ENCODE assay signal across 30 cellular contexts in genomic region chr10:3923033-3923432, GRCh38.
"Had no signal": no experiment of that assay in that cellular context is flagged by ENCODE, and none has a peak within 500 bp of the region (broad histone marks: within the 10 kb centered on the region; RNA-seq: fewer than 3 reads in every experiment).

No MANE protein-coding gene starts in this region.

- FAIRE-seq: colon had no signal

- H3K27ac Mint-ChIP-seq: activated CD4-positive, alpha-beta memory T cell treated with anti-CD3 and anti-CD28 coated beads for 36 hours; activated CD4-positive, alpha-beta T cell treated with anti-CD3 and anti-CD28 coated beads for 36 hours; activated CD4-positive, alpha-beta T cell treated with anti-CD3 and anti-CD28 coated beads, Interleukin-2, amount 10 ng/mL, durations not matched to agents 24 days and 14 days; activated CD8-positive, alpha-beta memory T cell treated with anti-CD3 and anti-CD28 coated beads, Interleukin-2, amount 10 ng/mL, durations not matched to agents 7 days and 5 days; activated CD8-positive, alpha-beta T cell treated with anti-CD3 and anti-CD28 coated beads, Interleukin-2, amount 10 ng/mL, durations not matched to agents 7 days and 5 days; activated naive CD4-positive, alpha-beta T cell treated with anti-CD3 and anti-CD28 coated beads for 36 hours; activated naive CD4-positive, alpha-beta T cell treated with anti-CD3 and anti-CD28 coated beads, Interleukin-2, amount 50 U/mL, for 24 hours; activated naive CD8-positive, alpha-beta T cell treated with anti-CD3 and anti-CD28 coated beads, Interleukin-2, amount 10 ng/mL, durations not matched to agents 7 days and 5 days; activated T-helper 1 cell treated with anti-CD3 and anti-CD28 coated beads, Interleukin-12 subunit alpha, Interleukin-12 subunit beta, Interleukin-2, Interleukin-4 antibody, amounts not matched to agents 30 ng/mL and 10 ng/mL and 1 ng/mL, durations not matched to agents 14 hours and 24 hours and 36 hours; activated T-helper 2 cell treated with anti-CD3 and anti-CD28 coated beads, Interferon-gamma antibody, Interleukin-2, Interleukin-4, amounts not matched to agents 10 μg/mL and 5 μg/mL and 100 μg/mL, durations not matched to agents 14 hours and 24 hours and 36 hours; effector memory CD8-positive, alpha-beta T cell had no signal

- H3K36me3 Mint-ChIP-seq: activated CD4-positive, alpha-beta memory T cell treated with anti-CD3 and anti-CD28 coated beads for 36 hours; activated naive CD4-positive, alpha-beta T cell treated with anti-CD3 and anti-CD28 coated beads, Interleukin-2, amount 50 U/mL, for 24 hours had no signal

- H3K27me3 Mint-ChIP-seq: activated CD4-positive, alpha-beta memory T cell treated with anti-CD3 and anti-CD28 coated beads for 36 hours; activated CD4-positive, alpha-beta T cell treated with anti-CD3 and anti-CD28 coated beads, Interleukin-2, amount 10 ng/mL, durations not matched to agents 24 days and 14 days; activated CD8-positive, alpha-beta memory T cell treated with anti-CD3 and anti-CD28 coated beads, Interleukin-2, amount 10 ng/mL, durations not matched to agents 7 days and 5 days; activated naive CD4-positive, alpha-beta T cell treated with anti-CD3 and anti-CD28 coated beads, Interleukin-2, amount 50 U/mL, for 24 hours; activated naive CD8-positive, alpha-beta T cell treated with anti-CD3 and anti-CD28 coated beads, Interleukin-2, amount 10 ng/mL, durations not matched to agents 7 days and 5 days; effector memory CD8-positive, alpha-beta T cell had no signal

- H3K4me3 ChIP-seq: body of pancreas, esophagus squamous epithelium, gastroesophageal sphincter had no signal

- H3K4me3 Mint-ChIP-seq: activated CD4-positive, alpha-beta memory T cell treated with anti-CD3 and anti-CD28 coated beads for 36 hours; activated CD4-positive, alpha-beta T cell treated with anti-CD3 and anti-CD28 coated beads for 36 hours; activated CD4-positive, alpha-beta T cell treated with anti-CD3 and anti-CD28 coated beads, Interleukin-2, amount 10 ng/mL, durations not matched to agents 24 days and 14 days; activated CD8-positive, alpha-beta memory T cell treated with anti-CD3 and anti-CD28 coated beads, Interleukin-2, amount 10 ng/mL, durations not matched to agents 7 days and 5 days; activated CD8-positive, alpha-beta T cell treated with anti-CD3 and anti-CD28 coated beads, Interleukin-2, amount 10 ng/mL, durations not matched to agents 7 days and 5 days; activated naive CD4-positive, alpha-beta T cell treated with anti-CD3 and anti-CD28 coated beads for 36 hours; activated naive CD4-positive, alpha-beta T cell treated with anti-CD3 and anti-CD28 coated beads, Interleukin-2, amount 50 U/mL, for 24 hours; activated naive CD8-positive, alpha-beta T cell treated with anti-CD3 and anti-CD28 coated beads, Interleukin-2, amount 10 ng/mL, durations not matched to agents 7 days and 5 days; activated T-helper 1 cell treated with anti-CD3 and anti-CD28 coated beads, Interleukin-12 subunit alpha, Interleukin-12 subunit beta, Interleukin-2, Interleukin-4 antibody, amounts not matched to agents 30 ng/mL and 10 ng/mL and 1 ng/mL, durations not matched to agents 14 hours and 24 hours and 36 hours; effector memory CD8-positive, alpha-beta T cell had no signal

- H3K27me3 ChIP-seq: body of pancreas, esophagus squamous epithelium, gastroesophageal sphincter had no signal

- DNase-seq: activated CD4-positive, alpha-beta memory T cell treated with anti-CD3 and anti-CD28 coated beads for 36 hours; activated CD4-positive, alpha-beta T cell treated with anti-CD3 and anti-CD28 coated beads for 36 hours; activated CD4-positive, alpha-beta T cell treated with anti-CD3 and anti-CD28 coated beads, Interleukin-2, amount 10 ng/mL, durations not matched to agents 24 days and 14 days; activated CD4-positive, CD25-positive, alpha-beta regulatory T cell; activated CD4-positive, CD25-positive, alpha-beta regulatory T cell treated with anti-CD3 and anti-CD28 coated beads, Interleukin-2, amount 50 U/mL, for 72 hours; activated CD8-positive, alpha-beta memory T cell treated with anti-CD3 and anti-CD28 coated beads, Interleukin-2, amount 10 ng/mL, durations not matched to agents 7 days and 5 days; activated CD8-positive, alpha-beta memory T cell treated with anti-CD3 and anti-CD28 coated beads, Interleukin-2, amount 50 U/mL, for 4 hours; activated CD8-positive, alpha-beta T cell treated with anti-CD3 and anti-CD28 coated beads, Interleukin-2, amount 10 ng/mL, durations not matched to agents 7 days and 5 days; activated effector memory CD4-positive, alpha-beta T cell treated with anti-CD3 and anti-CD28 coated beads, Interleukin-2, amount 50 U/mL, for 16 hours; activated naive CD4-positive, alpha-beta T cell treated with anti-CD3 and anti-CD28 coated beads for 36 hours; activated naive CD8-positive, alpha-beta T cell treated with anti-CD3 and anti-CD28 coated beads, Interleukin-2, amount 10 ng/mL, durations not matched to agents 7 days and 5 days; activated T-cell treated with anti-CD3 and anti-CD28 coated beads, Interleukin-2, amount 50 U/mL, for 1 hour; activated T-cell treated with anti-CD3 and anti-CD28 coated beads, Interleukin-2, amount 50 U/mL, for 48 hours; amniotic stem cell; anterior cingulate cortex; body of pancreas; caudate nucleus; cortex of kidney; dermis blood vessel endothelial cell; effector CD4-positive, alpha-beta T cell; effector memory CD8-positive, alpha-beta T cell; esophagus squamous epithelium; foreskin melanocyte; head of caudate nucleus; T1000 had no signal

- H3K4me1 Mint-ChIP-seq: activated naive CD4-positive, alpha-beta T cell treated with anti-CD3 and anti-CD28 coated beads, Interleukin-2, amount 50 U/mL, for 24 hours had no signal

- H3K4me1 ChIP-seq: body of pancreas had no signal

- H3K36me3 ChIP-seq: esophagus squamous epithelium, gastroesophageal sphincter had no signal

- ATAC-seq: activated CD4-positive, alpha-beta T cell treated with anti-CD3 and anti-CD28 coated beads for 36 hours; activated CD8-positive, alpha-beta memory T cell treated with anti-CD3 and anti-CD28 coated beads, Interleukin-2, amount 10 ng/mL, durations not matched to agents 7 days and 5 days; activated CD8-positive, alpha-beta T cell treated with anti-CD3 and anti-CD28 coated beads, Interleukin-2, amount 10 ng/mL, durations not matched to agents 7 days and 5 days; body of pancreas; effector memory CD8-positive, alpha-beta T cell; gastroesophageal sphincter had no signal

- H3K9me3 ChIP-seq: esophagus squamous epithelium had no signal

- H3K27ac ChIP-seq: body of pancreas, esophagus squamous epithelium, gastroesophageal sphincter had no signal

- H3K9me3 Mint-ChIP-seq: activated naive CD4-positive, alpha-beta T cell treated with anti-CD3 and anti-CD28 coated beads for 36 hours; activated naive CD4-positive, alpha-beta T cell treated with anti-CD3 and anti-CD28 coated beads, Interleukin-2, amount 50 U/mL, for 24 hours; effector memory CD8-positive, alpha-beta T cell had no signal
